22 cellular contexts compared by ENCODE assay signal in genomic region chrX:29561417-29561816, GRCh38.
DNase-seq lines count a peak whose midpoint lies in the region; ATAC-seq, FAIRE-seq and TF ChIP-seq lines count a peak whose summit lies in the region.
"Had no signal": no experiment of that assay in that cellular context is flagged by ENCODE, and none has a peak within 500 bp of the region (broad histone marks: within the 10 kb centered on the region; RNA-seq: fewer than 3 reads in every experiment).

No MANE protein-coding gene starts in this region.

- H3K27me3 ChIP-seq in mammary epithelial cell (ENCODE audit: insufficient read depth, low read length) = no peaks in the 10 kb centered on the region
- no peaks in the 10 kb centered on the region for H3K27me3 ChIP-seq in aorta (ENCODE audit: control insufficient read depth in 1 of 2, insufficient read depth in 2 of 2, low read length in 1 of 2)

- H3K27me3 Mint-ChIP-seq in natural killer cell (ENCODE audit: low read depth in 2 of 2) = no peaks in the 10 kb centered on the region

- H3K4me3 ChIP-seq in mammary epithelial cell (replicated peaks in 1 of 3; ENCODE audit: insufficient read depth in 1 of 3, low read depth in 2 of 3, low read length in 3 of 3) (no peak overlapping the region), fibroblast of the aortic adventitia (ENCODE audit: low read depth, low read length) (no peak overlapping the region), aorta (ENCODE audit: low read length in 2 of 2) (no peak overlapping the region)

- CTCF ChIA-PET in mammary epithelial cell (lab: Charles Lee; ENCODE audit: low non-redundant PET) = no interaction called here

- FAIRE-seq in HTR-8/SVneo (lab: Jason Lieb, UNC) = peak; percentile 72
- FAIRE-seq: A204.1, GM12892 had no signal

- H3K27ac ChIP-seq in mammary epithelial cell (ENCODE audit: insufficient read depth, low read depth, low read length) (no peak overlapping the region), aorta (ENCODE audit: low read depth in 1 of 2, low read length in 2 of 2) (no peak overlapping the region)

- no peaks in the 10 kb centered on the region for H3K4me1 Mint-ChIP-seq in natural killer cell
- H3K4me1 Mint-ChIP-seq: CD14-positive monocyte had no signal

- intact Hi-C loops in mammary epithelial cell (cut with micrococcal nuclease) = no loop called here
- intact Hi-C loops in natural killer cell (cut with micrococcal nuclease) = no loop called here
- intact Hi-C loops in aorta (cut with DNase I) = no loop called here

- no peak overlapping the region for H3K9ac ChIP-seq in mammary epithelial cell (ENCODE audit: insufficient read depth, low read length)

- peaks cover 7% of the 10 kb centered on the region for H3K36me3 Mint-ChIP-seq in natural killer cell
- H3K36me3 Mint-ChIP-seq: CD14-positive monocyte had no signal

- no peak overlapping the region for H3K27ac Mint-ChIP-seq in natural killer cell
- H3K27ac Mint-ChIP-seq: CD14-positive monocyte had no signal

- no peak overlapping the region for H2AFZ ChIP-seq in mammary epithelial cell (ENCODE audit: low read depth, low read length)

- H3K79me2 ChIP-seq in mammary epithelial cell (ENCODE audit: insufficient read depth, low read length) = no peaks in the 10 kb centered on the region

- BruUV-seq in mammary epithelial cell (replicated peaks; lab: Mats Ljungman, UMichigan) = no TSS peak

- WGBS in mammary epithelial cell (ENCODE audit: low coverage, missing lambda C conversion rate) = 63% methylated on average over 3 of the region's 3 CpGs
- WGBS in aorta, 2 donors = 43 to 52% methylated on average over 3 of the region's 3 CpGs

- DNase-seq in A172 (ENCODE audit: low spot score) (peak; percentile 2), HTR-8/SVneo (ENCODE audit: insufficient read length, low spot score) (no peak), mammary epithelial cell (peak; percentile 37), fibroblast of the aortic adventitia (ENCODE audit: low read depth) (peak; percentile 79), natural killer cell (no peak), aorta (no peak), NCI-H1105 (lab: John Stamatoyannopoulos, UW) (no peak)
- DNase-seq: COR-L47, DMS153, GOT3, Kasumi-1, NCI-H1417, NCI-H1930, NCI-H2171, NCI-H446, NCI-H748 treated with DMSO at 0.1 percent for 48 hours, RPMI8226, SIG-M5 had no signal

- H3K9me3 ChIP-seq in mammary epithelial cell (replicated peaks; ENCODE audit: insufficient read depth, low read length) (peaks cover 5% of the 10 kb centered on the region), aorta (ENCODE audit: control insufficient read depth, low read length) (no peaks in the 10 kb centered on the region)

- dilution Hi-C loops in mammary epithelial cell (cut with HindIII; ENCODE audit: low sequenced_read_pairs) = no loop called here

- H3K4me1 ChIP-seq in mammary epithelial cell (ENCODE audit: insufficient read depth, low read length) (no peaks in the 10 kb centered on the region), aorta (ENCODE audit: control insufficient read depth in 1 of 2, insufficient read depth in 2 of 2, low read length in 2 of 2) (no peaks in the 10 kb centered on the region)

- peaks cover 6 to 8% of the 10 kb centered on the region in 2 donors for H3K9me3 Mint-ChIP-seq in natural killer cell

- TF ChIP-seq CTCF in mammary epithelial cell (conservative IDR thresholded peaks at IDR 0.05 in 1 of 2, IDR thresholded peaks at IDR 0.05 in 1 of 2; ENCODE audit: extremely low read depth in 1 of 2, insufficient read depth in 1 of 2, low read depth in 1 of 2, low read length in 2 of 2) (no peak), fibroblast of the aortic adventitia (IDR thresholded peaks at IDR 0.05; ENCODE audit: insufficient read depth, low read length) (no peak), natural killer cell (IDR thresholded peaks at IDR 0.05) (no peak)

- H4K20me1 ChIP-seq in mammary epithelial cell (ENCODE audit: insufficient read depth, low read length) = no peaks in the 10 kb centered on the region

- H3K4me3 Mint-ChIP-seq in natural killer cell = no peak overlapping the region
- H3K4me3 Mint-ChIP-seq: CD14-positive monocyte had no signal

- in situ Hi-C loops in mammary epithelial cell (cut with MboI; ENCODE audit: low sequenced_read_pairs in 2 of 2) = no loop called here

- ATAC-seq in natural killer cell (no peak), GM19452 (IDR thresholded peaks at IDR 0.05; ENCODE audit: unreplicated experiment) (no peak), aorta (ENCODE audit: low FRiP score) (no peak)

- no peaks in the 10 kb centered on the region for H3K36me3 ChIP-seq in mammary epithelial cell (ENCODE audit: insufficient read depth, low read length)
- no peaks in the 10 kb centered on the region for H3K36me3 ChIP-seq in aorta (ENCODE audit: control insufficient read depth in 1 of 2, insufficient read depth in 2 of 2, low read length in 1 of 2)

- no peak overlapping the region for H3K4me2 ChIP-seq in mammary epithelial cell (ENCODE audit: insufficient read depth, low read depth, low read length)

Comparison
In these comparisons a context has a peak if more than half of its experiments do, and no peak if none do; other contexts are left out.
1. DNase-seq: peak in A172 (single experiment), mammary epithelial cell (single experiment) and fibroblast of the aortic adventitia (single experiment); none in HTR-8/SVneo (single experiment), natural killer cell (single experiment), aorta (0 of 2) and NCI-H1105 (single experiment).